8 cellular contexts compared by ENCODE assay signal in genomic region chr11:84524422-84525051, GRCh38.
DNase-seq lines count a peak whose midpoint lies in the region; ATAC-seq and TF ChIP-seq lines count a peak whose summit lies in the region.

No MANE protein-coding gene starts in this region.

- H3K9me3 ChIP-seq in testis: no peaks in the 10 kb centered on the region

- no peak overlapping the region for H3K4me3 ChIP-seq in fibroblast of the aortic adventitia (ENCODE audit: low read depth, low read length)
- H3K4me3 ChIP-seq in testis: no peak overlapping the region

- ATAC-seq in GM18517 (IDR thresholded peaks at IDR 0.05; ENCODE audit: unreplicated experiment) (no peak), HG02678 (IDR thresholded peaks at IDR 0.05; ENCODE audit: unreplicated experiment) (no peak)

- H3K36me3 ChIP-seq in testis (ENCODE audit: low read depth, missing control alignments): no peaks in the 10 kb centered on the region

- peak overlapping the region in 1 of 2 donors; percentile 8 for H3K27ac ChIP-seq in testis

- TF ChIP-seq CTCF in fibroblast of the aortic adventitia (IDR thresholded peaks at IDR 0.05; ENCODE audit: insufficient read depth, low read length): peak; percentile 66
- TF ChIP-seq CTCF in testis (IDR thresholded peaks at IDR 0.05): peak; percentile 60 to 70 (median 65)

- no peak for TF ChIP-seq POLR2A in testis (IDR thresholded peaks at IDR 0.05)

- intact Hi-C loops in testis (cut with DNase I; ENCODE audit: low total_unique reads): loop anchor here (10.0 kb wide), 1 partner anchor 130 kb away; no protein-coding TSS in a partner anchor

- peak; percentile 27 for DNase-seq in NCI-H510A treated with DMSO at 0.1 percent for 48 hours (lab: John Stamatoyannopoulos, UW)
- DNase-seq in NCI-H510A (lab: John Stamatoyannopoulos, UW): no peak
- peak; percentile 70 for DNase-seq in OCI-M1 (lab: John Stamatoyannopoulos, UW)
- peak; percentile 76 for DNase-seq in fibroblast of the aortic adventitia (ENCODE audit: low read depth)
- DNase-seq in testis: peak; percentile 32
- DNase-seq in activated gamma-delta T cell (lab: John Stamatoyannopoulos, UW): no peak

- H3K4me1 ChIP-seq in testis: peaks cover 13% of the 10 kb centered on the region

- WGBS in testis, 2 donors: 30 to 48% methylated on average over 3 of the region's 3 CpGs

- no peaks in the 10 kb centered on the region for H3K27me3 ChIP-seq in testis

Comparison
In these comparisons a context has a peak if more than half of its experiments do, and no peak if none do; other contexts are left out.
1. DNase-seq: peak in NCI-H510A treated with DMSO at 0.1 percent for 48 hours (single experiment), OCI-M1 (single experiment), fibroblast of the aortic adventitia (single experiment) and testis (single experiment); none in NCI-H510A (single experiment) and activated gamma-delta T cell (single experiment).